Comparison of ENCODE assay signal across 9 cellular contexts in genomic region chr7:105808703-105809590, GRCh38.
A peak's percentile ranks its signal among the peaks of the same experiment; 100 is the strongest.
DNase-seq lines count a peak whose midpoint lies in the region; ATAC-seq, FAIRE-seq and TF ChIP-seq lines count a peak whose summit lies in the region.
"Had no signal": no experiment of that assay in that cellular context is flagged by ENCODE, and none has a peak within 500 bp of the region (broad histone marks: within the 10 kb centered on the region; RNA-seq: fewer than 3 reads in every experiment).

No MANE protein-coding gene starts in this region.

- DNase-seq in SK-N-SH = no peak
- DNase-seq in SKM-1 treated with dmso at 0.1 percent for 144 hours (lab: John Stamatoyannopoulos, UW; ENCODE audit: unreplicated experiment) = peak; percentile 85
- peak; percentile 45 for DNase-seq in pulmonary artery endothelial cell (ENCODE audit: low read depth, low spot score)
- no peak for DNase-seq in urothelium cell line (ENCODE audit: low spot score)
- no peak for DNase-seq in nucleus accumbens (lab: John Stamatoyannopoulos, UW)

- no peaks in the 10 kb centered on the region for H3K36me3 ChIP-seq in SK-N-SH (replicated peaks in 1 of 2; ENCODE audit: control insufficient read depth in 1 of 2, insufficient read depth in 2 of 2, low read length in 1 of 2)

- no peaks in the 10 kb centered on the region for H3F3A ChIP-seq in SK-N-SH (replicated peaks; ENCODE audit: insufficient read depth)

- no peak for TF ChIP-seq RAD21 in SK-N-SH (IDR thresholded peaks at IDR 0.05; ENCODE audit: low read length)

- WGBS in SK-N-SH (ENCODE audit: low lambda C conversion rate) = 78% methylated on average over 8 of the region's 8 CpGs

- peak overlapping the region; percentile 72 for H3K4me3 Mint-ChIP-seq in activated naive CD4-positive, alpha-beta T cell treated with anti-CD3 and anti-CD28 coated beads, Interleukin-2, amount 50 U/mL, for 24 hours

- no peaks in the 10 kb centered on the region for H3K27me3 Mint-ChIP-seq in activated naive CD4-positive, alpha-beta T cell treated with anti-CD3 and anti-CD28 coated beads, Interleukin-2, amount 50 U/mL, for 24 hours

- H3K4me1 ChIP-seq in SK-N-SH (ENCODE audit: control insufficient read depth in 1 of 2, insufficient read depth in 2 of 2, low read depth in 1 of 2, low read length in 1 of 2) = peaks cover 0 to 22% of the 10 kb centered on the region in 2 experiments; a peak in 3 of 4 replicates

- H3K4me2 ChIP-seq in SK-N-SH = no peak overlapping the region
- H3K4me2 ChIP-seq: A549 had no signal

- no peaks in the 10 kb centered on the region for H3K9me3 ChIP-seq in SK-N-SH
- H3K9me3 ChIP-seq: A549 had no signal

- TF ChIP-seq CTCF in SK-N-SH (IDR thresholded peaks at IDR 0.05) = no peak

- no peaks in the 10 kb centered on the region for H3K27me3 ChIP-seq in SK-N-SH (ENCODE audit: insufficient read depth)

- no peak overlapping the region for H2AFZ ChIP-seq in SK-N-SH (ENCODE audit: low read depth)

- peak; percentile 36 for ATAC-seq in SK-N-SH treated with all-trans-retinoic acid at 6 μM for 48 hours
- ATAC-seq in HG03066 (IDR thresholded peaks at IDR 0.05; ENCODE audit: low read depth, unreplicated experiment) = peak; percentile 97
- ATAC-seq: A549 had no signal

- no peak for FAIRE-seq in urothelium cell line (lab: Jason Lieb, UNC)
- FAIRE-seq: A549 had no signal

- peaks cover 4% of the 10 kb centered on the region for H3K36me3 Mint-ChIP-seq in activated naive CD4-positive, alpha-beta T cell treated with anti-CD3 and anti-CD28 coated beads, Interleukin-2, amount 50 U/mL, for 24 hours

- no peak for TF ChIP-seq EP300 in SK-N-SH (IDR thresholded peaks at IDR 0.05; ENCODE audit: borderline replicate concordance in 1 of 2, low read depth in 1 of 2, low read length in 1 of 2)

- H3K9me3 Mint-ChIP-seq in activated naive CD4-positive, alpha-beta T cell treated with anti-CD3 and anti-CD28 coated beads, Interleukin-2, amount 50 U/mL, for 24 hours = no peaks in the 10 kb centered on the region

- no peak overlapping the region for H3K27ac ChIP-seq in SK-N-SH (ENCODE audit: low read depth in 2 of 2, low read length in 1 of 2)
- H3K27ac ChIP-seq: A549 had no signal

- H3K9me2 ChIP-seq in SK-N-SH = no peaks in the 10 kb centered on the region

- POLR2A ChIA-PET in SK-N-SH (lab: Yijun Ruan, JAX) = no interaction called here

- H4K20me1 ChIP-seq in SK-N-SH (ENCODE audit: insufficient read depth) = no peaks in the 10 kb centered on the region

- peak overlapping the region; percentile 76 for H3K27ac Mint-ChIP-seq in activated naive CD4-positive, alpha-beta T cell treated with anti-CD3 and anti-CD28 coated beads, Interleukin-2, amount 50 U/mL, for 24 hours

- no peak overlapping the region for H3K4me3 ChIP-seq in SK-N-SH (ENCODE audit: low read depth in 2 of 2, low read length in 1 of 2)
- H3K4me3 ChIP-seq: A549 had no signal

- H3K79me2 ChIP-seq in SK-N-SH (ENCODE audit: insufficient read depth) = no peaks in the 10 kb centered on the region

- peaks cover 76% of the 10 kb centered on the region for H3K4me1 Mint-ChIP-seq in activated naive CD4-positive, alpha-beta T cell treated with anti-CD3 and anti-CD28 coated beads, Interleukin-2, amount 50 U/mL, for 24 hours

- CTCF ChIA-PET in SK-N-SH (lab: Yijun Ruan, JAX) = interaction anchor here (1.0 to 5.0 kb wide), 4 partner anchors 9 to 15 kb away, joined by 3 to 25 read pairs (median 4); no protein-coding TSS in a partner anchor

- H3K9ac ChIP-seq in SK-N-SH = no peak overlapping the region

TF ChIP-seq in SK-N-SH treated with all-trans-retinoic acid at 6 μM for 48 hours, 23 proteins besides CTCF, POLR2A, EP300 and RAD21:
- TF ChIP-seq ZC3H10 (CRISPR knock-in tag; IDR thresholded peaks at IDR 0.05) = no peak
- TF ChIP-seq RARB (CRISPR knock-in tag; IDR thresholded peaks at IDR 0.05) = no peak
TF ChIP-seq in SK-N-SH treated with all-trans-retinoic acid at 6 μM for 48 hours: peak in this region for 0.

TF ChIP-seq in SK-N-SH, 30 proteins besides CTCF, POLR2A, EP300 and RAD21:
- TF ChIP-seq YY1 (IDR thresholded peaks at IDR 0.05; ENCODE audit: low read depth) (no peak), TCF12 (IDR thresholded peaks at IDR 0.05) (no peak), RFX5 (IDR thresholded peaks at IDR 0.05; ENCODE audit: low read length) (no peak), GABPA (IDR thresholded peaks at IDR 0.05; ENCODE audit: low read depth) (no peak), JUND (IDR thresholded peaks at IDR 0.05) (no peak), ELF1 (IDR thresholded peaks at IDR 0.05) (no peak), EZH2phosphoT487 (IDR thresholded peaks at IDR 0.05; ENCODE audit: borderline replicate concordance, low read depth) (no peak), ZBTB33 (IDR thresholded peaks at IDR 0.05; ENCODE audit: borderline replicate concordance, low read depth) (no peak), TAF1 (IDR thresholded peaks at IDR 0.05; ENCODE audit: borderline replicate concordance, low read depth, low read length) (no peak), USF1 (IDR thresholded peaks at IDR 0.05; ENCODE audit: borderline replicate concordance, low read depth) (no peak), SIN3A (IDR thresholded peaks at IDR 0.05; ENCODE audit: borderline replicate concordance, low read depth, low read length) (no peak), MXI1 (IDR thresholded peaks at IDR 0.05; ENCODE audit: low read depth, low read length) (no peak), MAX (IDR thresholded peaks at IDR 0.05; ENCODE audit: low read depth) (no peak), NRF1 (IDR thresholded peaks at IDR 0.05; ENCODE audit: low read depth, low read length) (no peak)
TF ChIP-seq in SK-N-SH: peak in this region for 0.

Comparison
In these comparisons a context has a peak if more than half of its experiments do, and no peak if none do; other contexts are left out.
1. DNase-seq: peak in SKM-1 treated with dmso at 0.1 percent for 144 hours (single experiment) and pulmonary artery endothelial cell (single experiment); none in SK-N-SH (single experiment), urothelium cell line (single experiment) and nucleus accumbens (0 of 56).